In the genomic region with DNA sequence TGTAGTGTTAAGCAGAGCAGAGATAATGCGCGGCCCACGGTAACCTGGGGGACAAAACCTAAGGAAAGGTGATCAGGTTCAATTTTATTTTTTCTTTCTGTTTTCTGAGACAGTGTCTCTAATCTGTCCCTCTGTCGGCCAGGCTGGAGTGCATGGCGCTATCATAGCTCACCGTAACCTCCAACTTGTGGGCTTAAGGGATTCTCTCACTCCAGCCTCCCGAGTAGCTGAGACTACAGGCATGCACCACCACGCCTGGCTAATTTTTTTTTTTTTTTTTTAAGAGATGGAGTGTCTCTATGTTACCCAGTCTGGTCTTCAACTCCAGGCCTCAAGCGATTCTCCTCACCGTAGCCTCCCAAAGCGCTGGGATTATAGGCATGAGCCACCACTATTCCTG, we compare ENCODE assay signal across 6 cellular contexts. TPM values are rescaled to one million over a fixed set of nuclear protein-coding genes. Genes with fewer than 3 reads are reported as not detected.
A peak's percentile ranks its signal among the peaks of the same experiment; 100 is the strongest.
DNase-seq lines count a peak whose midpoint lies in the region; ATAC-seq and TF ChIP-seq lines count a peak whose summit lies in the region.

No MANE protein-coding gene starts in this region.

- WGBS in thyroid gland, 2 donors: 42 to 48% methylated on average over 11 of the region's 11 CpGs

- no peak overlapping the region for H3K27ac Mint-ChIP-seq in T-helper 1 cell treated with Interleukin-12 subunit alpha and Interleukin-12 subunit beta and Interleukin-4 antibody, amounts not matched to agents 30 μg/mL and 1 μg/mL, for 36 hours

- no peaks in the 10 kb centered on the region for H3K36me3 Mint-ChIP-seq in T-helper 1 cell treated with Interleukin-12 subunit alpha and Interleukin-12 subunit beta and Interleukin-4 antibody, amounts not matched to agents 30 μg/mL and 1 μg/mL, for 36 hours (ENCODE audit: low read depth)

- peaks cover 12% of the 10 kb centered on the region for H3K4me1 Mint-ChIP-seq in T-helper 1 cell treated with Interleukin-12 subunit alpha and Interleukin-12 subunit beta and Interleukin-4 antibody, amounts not matched to agents 30 μg/mL and 1 μg/mL, for 36 hours (ENCODE audit: low read depth)

- H3K4me1 ChIP-seq in left ventricle myocardium inferior (peaks cover 45% of the 10 kb centered on the region), thyroid gland (peaks cover 3 to 14% of the 10 kb centered on the region in 2 donors)

- ATAC-seq in HG02678 (IDR thresholded peaks at IDR 0.05; ENCODE audit: unreplicated experiment) (no peak), HG02571 (IDR thresholded peaks at IDR 0.05; ENCODE audit: unreplicated experiment) (no peak)

- peak overlapping the region; percentile 76 for H3K4me3 Mint-ChIP-seq in T-helper 1 cell treated with Interleukin-12 subunit alpha and Interleukin-12 subunit beta and Interleukin-4 antibody, amounts not matched to agents 30 μg/mL and 1 μg/mL, for 36 hours

- no peaks in the 10 kb centered on the region for H3K9me3 Mint-ChIP-seq in T-helper 1 cell treated with Interleukin-12 subunit alpha and Interleukin-12 subunit beta and Interleukin-4 antibody, amounts not matched to agents 30 μg/mL and 1 μg/mL, for 36 hours

- TF ChIP-seq POLR2A in thyroid gland (IDR thresholded peaks at IDR 0.05): no peak

- H3K36me3 ChIP-seq in left ventricle myocardium inferior (no peaks in the 10 kb centered on the region), thyroid gland (no peaks in the 10 kb centered on the region)

- H3K27me3 ChIP-seq in left ventricle myocardium inferior (ENCODE audit: low read depth) (no peaks in the 10 kb centered on the region), thyroid gland (no peaks in the 10 kb centered on the region)

- intact Hi-C loops in left ventricle myocardium inferior (cut with micrococcal nuclease) (no loop called here), thyroid gland (cut with DNase I) (no loop called here)

- H3K4me3 ChIP-seq in left ventricle myocardium inferior (peak overlapping the region; percentile 85), thyroid gland (replicated peaks in 1 of 3) (peak overlapping the region in 2 of 3 donors; percentile 33 to 42)

- DNase-seq in T-helper 1 cell (no peak), left ventricle myocardium inferior (no peak), thyroid gland (no peak)

- peaks cover 30% of the 10 kb centered on the region for H3K27me3 Mint-ChIP-seq in T-helper 1 cell treated with Interleukin-12 subunit alpha and Interleukin-12 subunit beta and Interleukin-4 antibody, amounts not matched to agents 30 μg/mL and 1 μg/mL, for 36 hours (ENCODE audit: low read depth)

- H3K27ac ChIP-seq in left ventricle myocardium inferior (replicated peaks) (peak overlapping the region; percentile 68), thyroid gland (no peak overlapping the region)

- no peak for TF ChIP-seq CTCF in left ventricle myocardium inferior (IDR thresholded peaks at IDR 0.05; ENCODE audit: borderline replicate concordance)
- no peak for TF ChIP-seq CTCF in thyroid gland (IDR thresholded peaks at IDR 0.05)

- H3K9me3 ChIP-seq in left ventricle myocardium inferior (replicated peaks): no peaks in the 10 kb centered on the region
- no peaks in the 10 kb centered on the region for H3K9me3 ChIP-seq in thyroid gland

RNA-seq across cellular contexts. Expression of gene ANKRD35, which starts 0.7 kb away (rescaled TPM):
- 0.77 TPM for total RNA-seq in left ventricle myocardium inferior
- 1 to 10 TPM in 3 of 4 donors, under 1 TPM in 1; 0.58 to 3.8 (median 1.7) TPM for total RNA-seq in thyroid gland

RNA-seq across cellular contexts. Expression of gene ITGA10, which starts 23.5 kb away (rescaled TPM):
- total RNA-seq in left ventricle myocardium inferior (3.7 TPM), thyroid gland (1 to 10 TPM; 3.0 to 7.3 (median 5.0) TPM)

RNA-seq across cellular contexts. Expression of gene PIAS3, which starts 27.5 kb away (rescaled TPM):
- total RNA-seq in left ventricle myocardium inferior: 14.6 TPM
- 10 to 100 TPM; 16.9 to 22.8 (median 20.3) TPM for total RNA-seq in thyroid gland

RNA-seq across cellular contexts. Expression of gene PEX11B, which starts 32.1 kb away (rescaled TPM):
- total RNA-seq in left ventricle myocardium inferior: 24.4 TPM
- total RNA-seq in thyroid gland: 10 to 100 TPM; 30.6 to 42.1 (median 37.3) TPM

RNA-seq across cellular contexts. Expression of gene RBM8A, which starts 40.9 kb away (rescaled TPM):
- total RNA-seq in left ventricle myocardium inferior: 64.4 TPM
- total RNA-seq in thyroid gland: 100 to 1,000 TPM; 108 to 143 (median 124) TPM
